ENCODE assay signal across 1 cellular context in the genomic region with DNA sequence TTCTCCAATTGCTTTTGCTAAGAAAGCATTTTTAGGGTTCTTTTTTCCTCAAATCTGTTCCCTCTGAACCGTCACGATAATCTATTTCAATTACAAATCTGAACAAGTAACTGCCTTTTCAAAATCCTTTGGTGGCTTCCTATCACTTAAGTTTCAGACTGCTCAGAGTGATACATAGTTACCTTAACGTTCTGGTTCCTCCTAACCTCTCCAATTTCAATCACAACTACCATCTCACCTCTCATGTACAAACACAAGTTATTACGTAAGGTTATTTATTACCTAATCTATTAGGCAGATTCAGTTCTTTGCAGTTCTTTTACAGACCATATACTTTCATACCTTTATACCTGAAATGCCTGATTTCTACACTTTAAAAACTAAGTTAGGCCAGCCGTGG.
TF ChIP-seq lines count a peak whose summit lies in the region.

No MANE protein-coding gene starts in this region.

TF ChIP-seq in GM23338, 12 proteins besides CTCF, POLR2A, EP300 and RAD21 (continued from another document):
- TF ChIP-seq, protein P1, sequence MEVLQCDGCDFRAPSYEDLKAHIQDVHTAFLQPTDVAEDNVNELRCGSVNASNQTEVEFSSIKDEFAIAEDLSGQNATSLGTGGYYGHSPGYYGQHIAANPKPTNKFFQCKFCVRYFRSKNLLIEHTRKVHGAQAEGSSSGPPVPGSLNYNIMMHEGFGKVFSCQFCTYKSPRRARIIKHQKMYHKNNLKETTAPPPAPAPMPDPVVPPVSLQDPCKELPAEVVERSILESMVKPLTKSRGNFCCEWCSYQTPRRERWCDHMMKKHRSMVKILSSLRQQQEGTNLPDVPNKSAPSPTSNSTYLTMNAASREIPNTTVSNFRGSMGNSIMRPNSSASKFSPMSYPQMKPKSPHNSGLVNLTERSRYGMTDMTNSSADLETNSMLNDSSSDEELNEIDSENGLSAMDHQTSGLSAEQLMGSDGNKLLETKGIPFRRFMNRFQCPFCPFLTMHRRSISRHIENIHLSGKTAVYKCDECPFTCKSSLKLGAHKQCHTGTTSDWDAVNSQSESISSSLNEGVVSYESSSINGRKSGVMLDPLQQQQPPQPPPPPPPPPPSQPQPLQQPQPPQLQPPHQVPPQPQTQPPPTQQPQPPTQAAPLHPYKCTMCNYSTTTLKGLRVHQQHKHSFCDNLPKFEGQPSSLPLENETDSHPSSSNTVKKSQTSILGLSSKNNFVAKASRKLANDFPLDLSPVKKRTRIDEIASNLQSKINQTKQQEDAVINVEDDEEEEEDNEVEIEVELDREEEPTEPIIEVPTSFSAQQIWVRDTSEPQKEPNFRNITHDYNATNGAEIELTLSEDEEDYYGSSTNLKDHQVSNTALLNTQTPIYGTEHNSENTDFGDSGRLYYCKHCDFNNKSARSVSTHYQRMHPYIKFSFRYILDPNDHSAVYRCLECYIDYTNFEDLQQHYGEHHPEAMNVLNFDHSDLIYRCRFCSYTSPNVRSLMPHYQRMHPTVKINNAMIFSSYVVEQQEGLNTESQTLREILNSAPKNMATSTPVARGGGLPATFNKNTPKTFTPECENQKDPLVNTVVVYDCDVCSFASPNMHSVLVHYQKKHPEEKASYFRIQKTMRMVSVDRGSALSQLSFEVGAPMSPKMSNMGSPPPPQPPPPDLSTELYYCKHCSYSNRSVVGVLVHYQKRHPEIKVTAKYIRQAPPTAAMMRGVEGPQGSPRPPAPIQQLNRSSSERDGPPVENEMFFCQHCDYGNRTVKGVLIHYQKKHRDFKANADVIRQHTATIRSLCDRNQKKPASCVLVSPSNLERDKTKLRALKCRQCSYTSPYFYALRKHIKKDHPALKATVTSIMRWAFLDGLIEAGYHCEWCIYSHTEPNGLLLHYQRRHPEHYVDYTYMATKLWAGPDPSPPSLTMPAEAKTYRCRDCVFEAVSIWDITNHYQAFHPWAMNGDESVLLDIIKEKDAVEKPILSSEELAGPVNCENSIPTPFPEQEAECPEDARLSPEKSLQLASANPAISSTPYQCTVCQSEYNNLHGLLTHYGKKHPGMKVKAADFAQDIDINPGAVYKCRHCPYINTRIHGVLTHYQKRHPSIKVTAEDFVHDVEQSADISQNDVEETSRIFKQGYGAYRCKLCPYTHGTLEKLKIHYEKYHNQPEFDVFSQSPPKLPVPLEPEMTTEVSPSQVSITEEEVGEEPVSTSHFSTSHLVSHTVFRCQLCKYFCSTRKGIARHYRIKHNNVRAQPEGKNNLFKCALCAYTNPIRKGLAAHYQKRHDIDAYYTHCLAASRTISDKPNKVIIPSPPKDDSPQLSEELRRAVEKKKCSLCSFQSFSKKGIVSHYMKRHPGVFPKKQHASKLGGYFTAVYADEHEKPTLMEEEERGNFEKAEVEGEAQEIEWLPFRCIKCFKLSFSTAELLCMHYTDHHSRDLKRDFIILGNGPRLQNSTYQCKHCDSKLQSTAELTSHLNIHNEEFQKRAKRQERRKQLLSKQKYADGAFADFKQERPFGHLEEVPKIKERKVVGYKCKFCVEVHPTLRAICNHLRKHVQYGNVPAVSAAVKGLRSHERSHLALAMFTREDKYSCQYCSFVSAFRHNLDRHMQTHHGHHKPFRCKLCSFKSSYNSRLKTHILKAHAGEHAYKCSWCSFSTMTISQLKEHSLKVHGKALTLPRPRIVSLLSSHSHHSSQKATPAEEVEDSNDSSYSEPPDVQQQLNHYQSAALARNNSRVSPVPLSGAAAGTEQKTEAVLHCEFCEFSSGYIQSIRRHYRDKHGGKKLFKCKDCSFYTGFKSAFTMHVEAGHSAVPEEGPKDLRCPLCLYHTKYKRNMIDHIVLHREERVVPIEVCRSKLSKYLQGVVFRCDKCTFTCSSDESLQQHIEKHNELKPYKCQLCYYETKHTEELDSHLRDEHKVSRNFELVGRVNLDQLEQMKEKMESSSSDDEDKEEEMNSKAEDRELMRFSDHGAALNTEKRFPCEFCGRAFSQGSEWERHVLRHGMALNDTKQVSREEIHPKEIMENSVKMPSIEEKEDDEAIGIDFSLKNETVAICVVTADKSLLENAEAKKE (CRISPR knock-in tag; IDR thresholded peaks at IDR 0.05): no peak
- TF ChIP-seq STAT1 (IDR thresholded peaks at IDR 0.05; ENCODE audit: unreplicated experiment) (no peak), EZH2phosphoT487 (IDR thresholded peaks at IDR 0.05; ENCODE audit: unreplicated experiment) (no peak), ZNF331 (CRISPR knock-in tag; IDR thresholded peaks at IDR 0.05; ENCODE audit: low read depth) (no peak), NANOG (IDR thresholded peaks at IDR 0.05; ENCODE audit: borderline replicate concordance) (no peak), EZH2 (IDR thresholded peaks at IDR 0.05; ENCODE audit: low read depth, unreplicated experiment) (no peak)
